Comparison of ENCODE assay signal across 8 cellular contexts in genomic region chr14:91249841-91250616, GRCh38. TPM values are rescaled to one million over a fixed set of nuclear protein-coding genes. Genes with fewer than 3 reads are reported as not detected.
DNase-seq lines count a peak whose midpoint lies in the region; ATAC-seq and TF ChIP-seq lines count a peak whose summit lies in the region.

No MANE protein-coding gene starts in this region.

- no peaks in the 10 kb centered on the region for H3K79me2 ChIP-seq in PC-9 (ENCODE audit: low read depth)

- TF ChIP-seq CTCF in Calu3 (IDR thresholded peaks at IDR 0.05; ENCODE audit: unreplicated experiment) (no peak), PC-9 (conservative IDR thresholded peaks at IDR 0.05) (no peak)

- no peak overlapping the region for H3K27ac ChIP-seq in PC-9

- no peaks in the 10 kb centered on the region for H3K9me2 ChIP-seq in PC-9 (ENCODE audit: insufficient read depth)

- H3K27me3 Mint-ChIP-seq in Calu3 (ENCODE audit: unreplicated experiment), result no peaks in the 10 kb centered on the region

- CTCF ChIA-PET in Calu3 (lab: Charles Lee) (interaction anchor here (0.6 to 1.6 kb wide), 7 partner anchors 10 to 118 kb away, joined by 3 to 5 read pairs (median 4); no protein-coding TSS in a partner anchor), PC-9 (lab: Charles Lee) (no interaction called here)

- intact Hi-C loops in Calu3 (cut with micrococcal nuclease; ENCODE audit: unreplicated experiment) (no loop called here), PC-9 (cut with micrococcal nuclease; ENCODE audit: unreplicated experiment) (no loop called here)

- H3K9me3 ChIP-seq in PC-9 (ENCODE audit: insufficient read depth, low read depth), result no peaks in the 10 kb centered on the region

- H3K9me3 Mint-ChIP-seq in Calu3 (ENCODE audit: low read depth, unreplicated experiment), result no peaks in the 10 kb centered on the region

- H3K36me3 Mint-ChIP-seq in Calu3 (ENCODE audit: insufficient read depth, unreplicated experiment), result peaks cover 16% of the 10 kb centered on the region

- H3K4me1 ChIP-seq in PC-9 (replicated peaks; ENCODE audit: insufficient read depth), result no peaks in the 10 kb centered on the region

- peaks cover 16% of the 10 kb centered on the region for H3K4me1 Mint-ChIP-seq in Calu3 (ENCODE audit: low read depth, unreplicated experiment)

- BruUV-seq in Calu3 (replicated peaks; lab: Mats Ljungman, UMichigan) (no TSS peak), PC-9 (replicated peaks; lab: Mats Ljungman, UMichigan) (no TSS peak)

- H3K27ac Mint-ChIP-seq in Calu3 (ENCODE audit: unreplicated experiment), result peak overlapping the region; percentile 20

- POLR2A ChIA-PET in PC-9 (lab: Charles Lee; ENCODE audit: unreplicated experiment), result no interaction called here

- H3K4me2 ChIP-seq in PC-9, result no peak overlapping the region

- H3K4me3 Mint-ChIP-seq in Calu3 (ENCODE audit: low read depth, unreplicated experiment), result no peak overlapping the region

- ATAC-seq in GM18861 (IDR thresholded peaks at IDR 0.05; ENCODE audit: unreplicated experiment), result peak; percentile 92
- peak; percentile 71 for ATAC-seq in HG02885 (IDR thresholded peaks at IDR 0.05; ENCODE audit: poor library complexity, unreplicated experiment)

- H3F3A ChIP-seq in PC-9 (ENCODE audit: insufficient read depth, low read depth), result no peaks in the 10 kb centered on the region

- H3K27me3 ChIP-seq in PC-9 (ENCODE audit: insufficient read depth, low read depth), result peaks cover 13% of the 10 kb centered on the region; the same call in 1 of the 2 replicates

- H3K36me3 ChIP-seq in PC-9 (ENCODE audit: low read depth), result no peaks in the 10 kb centered on the region

- H3K4me3 ChIP-seq in PC-9, result no peak overlapping the region

- no peaks in the 10 kb centered on the region for H4K20me1 ChIP-seq in PC-9 (ENCODE audit: insufficient read depth)

- H2AFZ ChIP-seq in PC-9, result no peak overlapping the region

- peak; percentile 77 for DNase-seq in Calu3
- peak; percentile 64 for DNase-seq in NCI-H1436 treated with DMSO at 0.1 percent for 48 hours (lab: John Stamatoyannopoulos, UW)
- DNase-seq in T1000 (lab: John Stamatoyannopoulos, UW), result peak; percentile 48
- peak; percentile 55 for DNase-seq in iPS-NIHi7 (ENCODE audit: extremely low spot score)
- no peak for DNase-seq in PC-9
- no peak for DNase-seq in dedifferentiated amniotic fluid mesenchymal stem cell (ENCODE audit: extremely low spot score)

RNA-seq across cellular contexts. Expression of gene GPR68, which starts 5.5 kb away (rescaled TPM):
- total RNA-seq in Calu3 (2022) (not detected in 2 replicates), PC-9 (2021) (not detected in 2 replicates)

Comparison
In these comparisons a context has a peak if more than half of its experiments do, and no peak if none do; other contexts are left out.
1. DNase-seq: peak in Calu3 (single experiment), NCI-H1436 treated with DMSO at 0.1 percent for 48 hours (single experiment), T1000 (single experiment) and iPS-NIHi7 (single experiment); none in PC-9 (0 of 2) and dedifferentiated amniotic fluid mesenchymal stem cell (single experiment).